Comparison of ENCODE assay signal across 1 cellular context in genomic region chr5:150562832-150563231, GRCh38.
TF ChIP-seq lines count a peak whose summit lies in the region.

No MANE protein-coding gene starts in this region.

TF ChIP-seq in GM23338, 12 proteins besides CTCF, POLR2A, EP300 and RAD21 (continued from another document):
- TF ChIP-seq REST (IDR thresholded peaks at IDR 0.05; ENCODE audit: unreplicated experiment): no peak
- TF ChIP-seq ETS1 (IDR thresholded peaks at IDR 0.05): no peak
- no peak for TF ChIP-seq JUNB (IDR thresholded peaks at IDR 0.05; ENCODE audit: unreplicated experiment)
